1 cellular context compared by ENCODE assay signal in the genomic region with DNA sequence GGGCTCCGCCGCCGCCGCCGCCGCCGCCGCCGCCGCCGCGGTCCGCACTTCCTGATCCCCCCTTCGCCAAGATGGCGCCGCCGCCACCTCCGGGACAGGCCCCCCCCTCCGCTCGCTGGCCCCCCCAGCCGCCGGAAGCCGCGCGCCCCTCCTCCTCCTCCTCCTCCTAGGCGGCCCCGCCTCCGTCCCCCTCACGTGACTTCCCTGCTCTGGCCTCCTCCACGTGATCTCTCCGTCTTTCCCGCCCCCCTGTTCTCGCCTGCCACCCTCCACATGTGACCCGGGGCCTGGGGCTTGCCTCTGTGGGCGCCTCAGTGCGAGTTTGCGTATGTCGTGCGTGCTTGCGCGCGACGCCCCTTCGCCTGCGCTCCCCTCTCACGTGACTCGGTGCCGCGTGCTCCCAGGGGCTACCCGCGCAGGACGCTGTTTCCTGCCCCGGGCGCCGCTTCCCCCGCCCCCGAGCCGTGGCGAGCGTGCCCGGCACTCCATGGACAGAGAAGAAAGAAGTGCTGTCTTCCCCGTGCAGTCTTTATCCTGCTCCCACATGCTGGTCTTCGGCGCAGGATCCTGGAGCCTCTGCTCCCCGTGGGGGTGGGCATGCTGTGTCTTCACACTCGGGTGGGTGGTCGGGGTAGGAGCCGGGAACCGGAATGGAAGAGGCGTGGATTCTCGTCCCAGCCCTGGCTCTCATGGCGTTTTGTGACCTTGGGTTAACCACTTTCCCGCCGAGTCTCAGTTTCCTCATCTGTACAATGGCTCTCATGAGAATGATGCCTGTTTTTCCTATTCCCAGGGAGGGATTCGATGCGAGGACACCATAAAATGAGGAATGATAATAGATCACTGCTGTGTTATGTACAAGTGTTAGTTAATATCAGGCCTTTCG.
TF ChIP-seq lines count a peak whose summit lies in the region.

Gene UBE2Q1 (minus strand): TSS at position 53 of the 886 bp plus-strand sequence. CDS start 109 bp downstream, outside the sequence.

TF ChIP-seq in HepG2, 621 proteins besides CTCF, POLR2A, EP300 and RAD21 (continued from another document and continues in another):
- TF ChIP-seq NFYB (CRISPR knock-in tag; IDR thresholded peaks at IDR 0.05): peak; percentile 57
- peak; percentile 95 for TF ChIP-seq ZFP91 (CRISPR knock-in tag; IDR thresholded peaks at IDR 0.05; ENCODE audit: borderline replicate concordance)
- TF ChIP-seq, protein P1, sequence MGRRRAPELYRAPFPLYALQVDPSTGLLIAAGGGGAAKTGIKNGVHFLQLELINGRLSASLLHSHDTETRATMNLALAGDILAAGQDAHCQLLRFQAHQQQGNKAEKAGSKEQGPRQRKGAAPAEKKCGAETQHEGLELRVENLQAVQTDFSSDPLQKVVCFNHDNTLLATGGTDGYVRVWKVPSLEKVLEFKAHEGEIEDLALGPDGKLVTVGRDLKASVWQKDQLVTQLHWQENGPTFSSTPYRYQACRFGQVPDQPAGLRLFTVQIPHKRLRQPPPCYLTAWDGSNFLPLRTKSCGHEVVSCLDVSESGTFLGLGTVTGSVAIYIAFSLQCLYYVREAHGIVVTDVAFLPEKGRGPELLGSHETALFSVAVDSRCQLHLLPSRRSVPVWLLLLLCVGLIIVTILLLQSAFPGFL (CRISPR knock-in tag; IDR thresholded peaks at IDR 0.05): no peak
- TF ChIP-seq, protein P2, sequence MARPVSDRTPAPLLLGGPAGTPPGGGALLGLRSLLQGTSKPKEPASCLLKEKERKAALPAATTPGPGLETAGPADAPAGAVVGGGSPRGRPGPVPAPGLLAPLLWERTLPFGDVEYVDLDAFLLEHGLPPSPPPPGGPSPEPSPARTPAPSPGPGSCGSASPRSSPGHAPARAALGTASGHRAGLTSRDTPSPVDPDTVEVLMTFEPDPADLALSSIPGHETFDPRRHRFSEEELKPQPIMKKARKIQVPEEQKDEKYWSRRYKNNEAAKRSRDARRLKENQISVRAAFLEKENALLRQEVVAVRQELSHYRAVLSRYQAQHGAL (CRISPR knock-in tag; IDR thresholded peaks at IDR 0.05; ENCODE audit: not compliant biosample characterization): peak; percentile 94
- no peak for TF ChIP-seq SRSF4 (IDR thresholded peaks at IDR 0.05; ENCODE audit: low read depth, low read length, poor library complexity, severe bottlenecking)
- TF ChIP-seq HCFC1 (IDR thresholded peaks at IDR 0.05; ENCODE audit: low read depth, low read length): peak; percentile 63
- TF ChIP-seq ZNF451 (CRISPR knock-in tag; IDR thresholded peaks at IDR 0.05): peak; percentile 99
- TF ChIP-seq MAFF (IDR thresholded peaks at IDR 0.05; ENCODE audit: low read depth, low read length): no peak
- peak; percentile 79; the same call in 1 of the 2 replicates for TF ChIP-seq KDM2A (CRISPR knock-in tag; IDR thresholded peaks at IDR 0.05; ENCODE audit: borderline replicate concordance, low read depth)
- TF ChIP-seq AFF4 (CRISPR knock-in tag; IDR thresholded peaks at IDR 0.05): 0 out of 2 replicates have a peak, but pooled peaks have one; percentile 41
- TF ChIP-seq POLR2G (IDR thresholded peaks at IDR 0.05; ENCODE audit: low read depth, low read length): peak; percentile 88
- TF ChIP-seq ZNF430 (CRISPR knock-in tag; IDR thresholded peaks at IDR 0.05): peak; percentile 100
- TF ChIP-seq ZNF768 (CRISPR knock-in tag; IDR thresholded peaks at IDR 0.05): 0 out of 2 replicates have a peak, but pooled peaks have one; percentile 41
- no peak; the same call in 1 of the 2 replicates for TF ChIP-seq U2AF2 (IDR thresholded peaks at IDR 0.05; ENCODE audit: low read depth, low read length)
- TF ChIP-seq, protein P3, sequence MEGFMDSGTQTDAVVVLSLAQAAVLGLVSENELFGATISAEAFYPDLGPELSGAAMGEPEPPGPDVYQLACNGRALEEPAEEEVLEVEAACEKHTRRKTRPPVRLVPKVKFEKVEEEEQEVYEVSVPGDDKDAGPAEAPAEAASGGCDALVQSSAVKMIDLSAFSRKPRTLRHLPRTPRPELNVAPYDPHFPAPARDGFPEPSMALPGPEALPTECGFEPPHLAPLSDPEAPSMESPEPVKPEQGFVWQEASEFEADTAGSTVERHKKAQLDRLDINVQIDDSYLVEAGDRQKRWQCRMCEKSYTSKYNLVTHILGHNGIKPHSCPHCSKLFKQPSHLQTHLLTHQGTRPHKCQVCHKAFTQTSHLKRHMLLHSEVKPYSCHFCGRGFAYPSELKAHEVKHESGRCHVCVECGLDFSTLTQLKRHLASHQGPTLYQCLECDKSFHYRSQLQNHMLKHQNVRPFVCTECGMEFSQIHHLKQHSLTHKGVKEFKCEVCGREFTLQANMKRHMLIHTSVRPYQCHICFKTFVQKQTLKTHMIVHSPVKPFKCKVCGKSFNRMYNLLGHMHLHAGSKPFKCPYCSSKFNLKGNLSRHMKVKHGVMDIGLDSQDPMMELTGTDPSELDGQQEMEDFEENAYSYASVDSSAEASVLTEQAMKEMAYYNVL (CRISPR knock-in tag; IDR thresholded peaks at IDR 0.05; ENCODE audit: borderline replicate concordance): peak; percentile 90
- peak; percentile 88 for TF ChIP-seq TBX3 (IDR thresholded peaks at IDR 0.05; ENCODE audit: borderline replicate concordance)
- TF ChIP-seq MIXL1 (CRISPR knock-in tag; IDR thresholded peaks at IDR 0.05): peak; percentile 80
- TF ChIP-seq DZIP1 (CRISPR knock-in tag; IDR thresholded peaks at IDR 0.05): 0 out of 2 replicates have a peak, but pooled peaks have one; percentile 83
- TF ChIP-seq ZNF10 (CRISPR knock-in tag; IDR thresholded peaks at IDR 0.05; ENCODE audit: borderline replicate concordance, low read depth): no peak
- TF ChIP-seq KMT2B (CRISPR knock-in tag; IDR thresholded peaks at IDR 0.05): peak; percentile 90; the same call in 1 of the 2 replicates
- peak; percentile 99 for TF ChIP-seq ZNF274 (CRISPR knock-in tag; IDR thresholded peaks at IDR 0.05)
- TF ChIP-seq, protein P4, sequence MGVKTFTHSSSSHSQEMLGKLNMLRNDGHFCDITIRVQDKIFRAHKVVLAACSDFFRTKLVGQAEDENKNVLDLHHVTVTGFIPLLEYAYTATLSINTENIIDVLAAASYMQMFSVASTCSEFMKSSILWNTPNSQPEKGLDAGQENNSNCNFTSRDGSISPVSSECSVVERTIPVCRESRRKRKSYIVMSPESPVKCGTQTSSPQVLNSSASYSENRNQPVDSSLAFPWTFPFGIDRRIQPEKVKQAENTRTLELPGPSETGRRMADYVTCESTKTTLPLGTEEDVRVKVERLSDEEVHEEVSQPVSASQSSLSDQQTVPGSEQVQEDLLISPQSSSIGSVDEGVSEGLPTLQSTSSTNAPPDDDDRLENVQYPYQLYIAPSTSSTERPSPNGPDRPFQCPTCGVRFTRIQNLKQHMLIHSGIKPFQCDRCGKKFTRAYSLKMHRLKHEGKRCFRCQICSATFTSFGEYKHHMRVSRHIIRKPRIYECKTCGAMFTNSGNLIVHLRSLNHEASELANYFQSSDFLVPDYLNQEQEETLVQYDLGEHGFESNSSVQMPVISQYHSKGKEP (CRISPR knock-in tag; IDR thresholded peaks at IDR 0.05): 0 out of 2 replicates have a peak, but pooled peaks have one; percentile 71
- peak; percentile 99 for TF ChIP-seq TFE3 (CRISPR knock-in tag; IDR thresholded peaks at IDR 0.05)
- 0 out of 2 replicates have a peak, but pooled peaks have one; percentile 16 for TF ChIP-seq HNRNPL (IDR thresholded peaks at IDR 0.05; ENCODE audit: low read depth, low read length)
- no peak for TF ChIP-seq ZNF7 (CRISPR knock-in tag; IDR thresholded peaks at IDR 0.05)
- peak; percentile 90 for TF ChIP-seq GATAD1 (CRISPR knock-in tag; IDR thresholded peaks at IDR 0.05)
- peak; percentile 81; the same call in 1 of the 2 replicates for TF ChIP-seq TSC22D2 (CRISPR knock-in tag; IDR thresholded peaks at IDR 0.05; ENCODE audit: borderline replicate concordance)
- no peak; the same call in 1 of the 2 replicates for TF ChIP-seq NCOR1 (IDR thresholded peaks at IDR 0.05; ENCODE audit: borderline replicate concordance, low read length)
- TF ChIP-seq ZNF253 (CRISPR knock-in tag; IDR thresholded peaks at IDR 0.05; ENCODE audit: borderline replicate concordance): peak; percentile 99
- TF ChIP-seq, protein P5, sequence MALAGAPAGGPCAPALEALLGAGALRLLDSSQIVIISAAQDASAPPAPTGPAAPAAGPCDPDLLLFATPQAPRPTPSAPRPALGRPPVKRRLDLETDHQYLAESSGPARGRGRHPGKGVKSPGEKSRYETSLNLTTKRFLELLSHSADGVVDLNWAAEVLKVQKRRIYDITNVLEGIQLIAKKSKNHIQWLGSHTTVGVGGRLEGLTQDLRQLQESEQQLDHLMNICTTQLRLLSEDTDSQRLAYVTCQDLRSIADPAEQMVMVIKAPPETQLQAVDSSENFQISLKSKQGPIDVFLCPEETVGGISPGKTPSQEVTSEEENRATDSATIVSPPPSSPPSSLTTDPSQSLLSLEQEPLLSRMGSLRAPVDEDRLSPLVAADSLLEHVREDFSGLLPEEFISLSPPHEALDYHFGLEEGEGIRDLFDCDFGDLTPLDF (CRISPR knock-in tag; IDR thresholded peaks at IDR 0.05): peak; percentile 91
- TF ChIP-seq, protein P6, sequence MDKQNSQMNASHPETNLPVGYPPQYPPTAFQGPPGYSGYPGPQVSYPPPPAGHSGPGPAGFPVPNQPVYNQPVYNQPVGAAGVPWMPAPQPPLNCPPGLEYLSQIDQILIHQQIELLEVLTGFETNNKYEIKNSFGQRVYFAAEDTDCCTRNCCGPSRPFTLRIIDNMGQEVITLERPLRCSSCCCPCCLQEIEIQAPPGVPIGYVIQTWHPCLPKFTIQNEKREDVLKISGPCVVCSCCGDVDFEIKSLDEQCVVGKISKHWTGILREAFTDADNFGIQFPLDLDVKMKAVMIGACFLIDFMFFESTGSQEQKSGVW (CRISPR knock-in tag; IDR thresholded peaks at IDR 0.05; ENCODE audit: borderline replicate concordance): no peak
- peak; percentile 94 for TF ChIP-seq ZNF773 (CRISPR knock-in tag; IDR thresholded peaks at IDR 0.05; ENCODE audit: borderline replicate concordance)
- no peak for TF ChIP-seq FIP1L1 (IDR thresholded peaks at IDR 0.05; ENCODE audit: borderline replicate concordance, insufficient read depth, low read depth, low read length)
- peak; percentile 85 for TF ChIP-seq KLF11 (CRISPR knock-in tag; IDR thresholded peaks at IDR 0.05)
- TF ChIP-seq U2AF1 (optimal IDR thresholded peaks at IDR 0.05; ENCODE audit: low read depth, low read length): no peak
